In the genomic region with DNA sequence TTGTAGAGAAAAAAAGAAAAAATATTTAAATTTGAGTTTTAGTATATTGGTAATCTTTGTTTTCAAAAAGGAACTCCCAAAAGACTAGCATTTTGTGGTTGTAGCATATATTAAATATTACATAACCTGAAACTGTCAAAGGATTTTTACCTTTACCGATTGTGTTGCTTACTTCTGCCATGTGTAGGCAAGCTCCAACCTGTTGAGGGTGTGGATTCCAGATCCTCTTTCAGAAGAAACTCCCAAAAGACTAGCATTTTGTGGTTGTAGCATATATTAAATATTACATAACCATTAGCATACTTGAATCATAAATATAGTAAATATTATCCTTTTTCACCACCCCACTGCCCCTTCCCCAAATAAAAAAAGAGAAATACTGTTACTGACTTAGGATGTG, we compare ENCODE assay signal across 17 cellular contexts.
"Had no signal": no experiment of that assay in that cellular context is flagged by ENCODE, and none has a peak within 500 bp of the region (broad histone marks: within the 10 kb centered on the region; RNA-seq: fewer than 3 reads in every experiment).

No MANE protein-coding gene starts in this region.

- H3K9me3 Mint-ChIP-seq: activated naive CD4-positive, alpha-beta T cell treated with anti-CD3 and anti-CD28 coated beads, Interleukin-2, amount 50 U/mL, for 72 hours; activated T-cell treated with anti-CD3 and anti-CD28 coated beads, Interleukin-2, amount 50 U/mL, for 24 hours; activated T-helper 17 cell treated with anti-CD3 and anti-CD28 coated beads, Interleukin-2, amount 50 U/mL, for 72 hours; endodermal cell; natural killer cell; stimulated activated naive CD8-positive, alpha-beta T cell treated with anti-CD3 and anti-CD28 coated beads, Interleukin-15, amount 100 ng/mL, for 72 hours; WTC11 had no signal

- H3K27me3 Mint-ChIP-seq: activated T-helper 17 cell treated with anti-CD3 and anti-CD28 coated beads, Interleukin-2, amount 50 U/mL, for 72 hours had no signal

- H3K36me3 Mint-ChIP-seq: activated naive CD4-positive, alpha-beta T cell treated with anti-CD3 and anti-CD28 coated beads, Interleukin-2, amount 50 U/mL, for 72 hours; natural killer cell had no signal

- ATAC-seq: activated naive CD4-positive, alpha-beta T cell treated with anti-CD3 and anti-CD28 coated beads, Interleukin-2, amount 50 U/mL, for 72 hours; activated T-helper 17 cell treated with anti-CD3 and anti-CD28 coated beads, Interleukin-2, amount 50 U/mL, for 72 hours; gastroesophageal sphincter; heart left ventricle; left lung; natural killer cell; psoas muscle; right cardiac atrium; stimulated activated naive CD8-positive, alpha-beta T cell treated with anti-CD3 and anti-CD28 coated beads, Interleukin-15, amount 100 ng/mL, for 72 hours; WTC11 had no signal

- DNase-seq: activated T-cell treated with anti-CD3 and anti-CD28 coated beads, Interleukin-2, amount 50 U/mL, for 24 hours; endodermal cell; heart left ventricle; kidney glomerular epithelial cell; left lung; midbrain; natural killer cell; ovary; psoas muscle; right cardiac atrium; stimulated activated CD4-positive, alpha-beta T cell treated with anti-CD3 and anti-CD28 coated beads, Interleukin-1b, Interleukin-23, amount 100 ng/mL, for 48 hours; stimulated activated naive CD8-positive, alpha-beta T cell treated with anti-CD3 and anti-CD28 coated beads, Interleukin-15, amount 100 ng/mL, for 72 hours; T-helper 9 cell had no signal

- H3K27ac Mint-ChIP-seq: activated naive CD4-positive, alpha-beta T cell treated with anti-CD3 and anti-CD28 coated beads, Interleukin-2, amount 50 U/mL, for 72 hours; activated T-cell treated with anti-CD3 and anti-CD28 coated beads, Interleukin-2, amount 50 U/mL, for 24 hours; activated T-helper 17 cell treated with anti-CD3 and anti-CD28 coated beads, Interleukin-2, amount 50 U/mL, for 72 hours; endodermal cell; natural killer cell; stimulated activated naive CD8-positive, alpha-beta T cell treated with anti-CD3 and anti-CD28 coated beads, Interleukin-15, amount 100 ng/mL, for 72 hours; WTC11 had no signal

- H3K4me3 Mint-ChIP-seq: activated T-cell treated with anti-CD3 and anti-CD28 coated beads, Interleukin-2, amount 50 U/mL, for 24 hours; activated T-helper 17 cell treated with anti-CD3 and anti-CD28 coated beads, Interleukin-2, amount 50 U/mL, for 72 hours; endodermal cell; natural killer cell; stimulated activated naive CD8-positive, alpha-beta T cell treated with anti-CD3 and anti-CD28 coated beads, Interleukin-15, amount 100 ng/mL, for 72 hours had no signal
